28 cellular contexts compared by ENCODE assay signal in the genomic region with DNA sequence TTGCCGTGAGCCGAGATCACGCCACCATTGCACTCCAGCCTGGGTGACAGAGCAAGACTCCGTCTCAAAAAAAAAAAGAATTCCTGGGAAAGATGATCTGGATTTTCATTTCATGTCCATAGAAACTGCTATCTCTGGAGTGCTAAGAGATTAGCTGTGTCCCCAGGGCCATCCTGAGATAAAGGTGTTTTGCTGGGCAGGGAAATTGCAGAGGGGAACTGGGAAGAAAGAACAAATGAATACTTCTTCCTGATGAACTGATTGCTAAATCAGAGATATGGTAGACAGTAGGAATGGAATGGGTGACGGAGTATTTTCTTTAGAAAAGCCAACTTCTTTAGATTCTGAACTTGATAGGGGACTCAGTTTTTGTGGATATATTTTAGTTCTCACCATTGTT.
"Had no signal": no experiment of that assay in that cellular context is flagged by ENCODE, and none has a peak within 500 bp of the region (broad histone marks: within the 10 kb centered on the region; RNA-seq: fewer than 3 reads in every experiment).

No MANE protein-coding gene starts in this region.

- DNase-seq: stimulated activated CD4-positive, alpha-beta T cell treated with anti-CD3 and anti-CD28 coated beads, Interleukin-2, amount 100 ng/mL, for 48 hours; stimulated activated CD4-positive, alpha-beta T cell treated with anti-CD3 and anti-CD28 coated beads, Interleukin-4, amount 100 ng/mL, for 1 hour; stimulated activated CD4-positive, alpha-beta T cell treated with anti-CD3 and anti-CD28 coated beads, Interleukin-4, amount 100 ng/mL, for 24 hours; stimulated activated CD4-positive, alpha-beta T cell treated with anti-CD3 and anti-CD28 coated beads, Interleukin-4, amount 100 ng/mL, for 4 hours; stimulated activated CD8-positive, alpha-beta memory T cell treated with anti-CD3 and anti-CD28 coated beads, Interleukin-4, amount 100 ng/mL, for 48 hours; stimulated activated naive B cell treated with anti-CD40 and anti-IgM and Interleukin-4, amounts not matched to agents 10 μg/mL and 1 μg/mL and 100 μg/mL, for 72 hours; stimulated activated naive CD4-positive, alpha-beta T cell; stimulated activated naive CD4-positive, alpha-beta T cell treated with Interleukin-2 at 50 U/mL for 16 hours; stimulated activated naive CD8-positive, alpha-beta T cell treated with anti-CD3 and anti-CD28 coated beads, Interleukin-15, amount 100 ng/mL, for 72 hours; stimulated activated naive CD8-positive, alpha-beta T cell treated with anti-CD3 and anti-CD28 coated beads, Interleukin-15, Interleukin-2, amounts not matched to agents 100 U/mL and 50 U/mL, for 24 hours; stomach; substantia nigra; testis; thyroid gland; tibial artery; transverse colon; upper lobe of left lung; upper lobe of right lung; uterus had no signal

- H3K9me3 ChIP-seq: stomach, suprapubic skin, testis, thoracic aorta, thyroid gland, tibial artery, tibial nerve, transverse colon, upper lobe of left lung, upper lobe of right lung, uterus, vagina had no signal

- H3K27me3 Mint-ChIP-seq: stimulated activated memory B cell treated with anti-CD40 and anti-IgM and Interleukin-4, amounts not matched to agents 10 μg/mL and 1 μg/mL and 100 μg/mL, for 72 hours; stimulated activated naive B cell treated with anti-CD40 and anti-IgM and Interleukin-4, amounts not matched to agents 10 μg/mL and 1 μg/mL and 100 μg/mL, for 72 hours; stimulated activated naive CD8-positive, alpha-beta T cell treated with anti-CD3 and anti-CD28 coated beads, Interleukin-15, amount 100 ng/mL, for 72 hours; stimulated activated naive CD8-positive, alpha-beta T cell treated with anti-CD3 and anti-CD28 coated beads, Interleukin-15, Interleukin-2, amounts not matched to agents 100 ng/mL and 50 ng/mL, for 24 hours; type B pancreatic cell had no signal

- FAIRE-seq: urothelium cell line had no signal

- ATAC-seq: stimulated activated effector memory CD8-positive, alpha-beta T cell treated with anti-CD3 and anti-CD28 coated beads, Interleukin-12 subunit alpha, Interleukin-12 subunit beta, amount 100 ng/mL, for 72 hours; stimulated activated memory B cell treated with anti-CD40 and anti-IgM and Interleukin-4, amounts not matched to agents 10 μg/mL and 1 μg/mL and 100 μg/mL, for 72 hours; stimulated activated naive B cell treated with anti-CD40 and anti-IgM and Interleukin-4, amounts not matched to agents 10 μg/mL and 1 μg/mL and 100 μg/mL, for 72 hours; stimulated activated naive CD8-positive, alpha-beta T cell treated with anti-CD3 and anti-CD28 coated beads, Interleukin-15, amount 100 ng/mL, for 72 hours; stimulated activated naive CD8-positive, alpha-beta T cell treated with anti-CD3 and anti-CD28 coated beads, Interleukin-15, Interleukin-2, amounts not matched to agents 100 U/mL and 50 U/mL, for 24 hours; upper lobe of right lung had no signal

- H3K36me3 ChIP-seq: suprapubic skin, thoracic aorta, thyroid gland, transverse colon, upper lobe of right lung, uterus, vagina had no signal

- H3K27ac Mint-ChIP-seq: stimulated activated effector memory CD8-positive, alpha-beta T cell treated with anti-CD3 and anti-CD28 coated beads, Interleukin-12 subunit alpha, Interleukin-12 subunit beta, amount 100 ng/mL, for 72 hours; stimulated activated memory B cell treated with anti-CD40 and anti-IgM and Interleukin-4, amounts not matched to agents 10 μg/mL and 1 μg/mL and 100 μg/mL, for 72 hours; stimulated activated naive B cell treated with anti-CD40 and anti-IgM and Interleukin-4, amounts not matched to agents 10 μg/mL and 1 μg/mL and 100 μg/mL, for 72 hours; stimulated activated naive CD8-positive, alpha-beta T cell treated with anti-CD3 and anti-CD28 coated beads, Interleukin-15, amount 100 ng/mL, for 72 hours; stimulated activated naive CD8-positive, alpha-beta T cell treated with anti-CD3 and anti-CD28 coated beads, Interleukin-15, Interleukin-2, amounts not matched to agents 100 ng/mL and 50 ng/mL, for 24 hours; type B pancreatic cell had no signal

- H3K4me1 ChIP-seq: stomach, suprapubic skin, testis, thyroid gland, tibial artery, tibial nerve, transverse colon, upper lobe of left lung, upper lobe of right lung, uterus, vagina had no signal

- H3K9me3 Mint-ChIP-seq: stimulated activated effector memory CD8-positive, alpha-beta T cell treated with anti-CD3 and anti-CD28 coated beads, Interleukin-12 subunit alpha, Interleukin-12 subunit beta, amount 100 ng/mL, for 72 hours; stimulated activated memory B cell treated with anti-CD40 and anti-IgM and Interleukin-4, amounts not matched to agents 10 μg/mL and 1 μg/mL and 100 μg/mL, for 72 hours; stimulated activated naive B cell treated with anti-CD40 and anti-IgM and Interleukin-4, amounts not matched to agents 10 μg/mL and 1 μg/mL and 100 μg/mL, for 72 hours; stimulated activated naive CD8-positive, alpha-beta T cell treated with anti-CD3 and anti-CD28 coated beads, Interleukin-15, amount 100 ng/mL, for 72 hours; stimulated activated naive CD8-positive, alpha-beta T cell treated with anti-CD3 and anti-CD28 coated beads, Interleukin-15, Interleukin-2, amounts not matched to agents 100 ng/mL and 50 ng/mL, for 24 hours; type B pancreatic cell had no signal

- H3K4me3 ChIP-seq: stomach, suprapubic skin, testis, thoracic aorta, thyroid gland, tibial artery, tibial nerve, transverse colon, upper lobe of left lung, upper lobe of right lung, uterus, vagina had no signal

- H3K27me3 ChIP-seq: stomach, suprapubic skin, testis, thyroid gland, tibial artery, tibial nerve, transverse colon, upper lobe of left lung, upper lobe of right lung, uterus, vagina had no signal

- H3K4me3 Mint-ChIP-seq: stimulated activated effector memory CD8-positive, alpha-beta T cell treated with anti-CD3 and anti-CD28 coated beads, Interleukin-12 subunit alpha, Interleukin-12 subunit beta, amount 100 ng/mL, for 72 hours; stimulated activated memory B cell treated with anti-CD40 and anti-IgM and Interleukin-4, amounts not matched to agents 10 μg/mL and 1 μg/mL and 100 μg/mL, for 72 hours; stimulated activated naive B cell treated with anti-CD40 and anti-IgM and Interleukin-4, amounts not matched to agents 10 μg/mL and 1 μg/mL and 100 μg/mL, for 72 hours; stimulated activated naive CD8-positive, alpha-beta T cell treated with anti-CD3 and anti-CD28 coated beads, Interleukin-15, amount 100 ng/mL, for 72 hours; stimulated activated naive CD8-positive, alpha-beta T cell treated with anti-CD3 and anti-CD28 coated beads, Interleukin-15, Interleukin-2, amounts not matched to agents 100 ng/mL and 50 ng/mL, for 24 hours; type B pancreatic cell had no signal

- H3K4me1 Mint-ChIP-seq: stimulated activated effector memory CD8-positive, alpha-beta T cell treated with anti-CD3 and anti-CD28 coated beads, Interleukin-12 subunit alpha, Interleukin-12 subunit beta, amount 100 ng/mL, for 72 hours; stimulated activated memory B cell treated with anti-CD40 and anti-IgM and Interleukin-4, amounts not matched to agents 10 μg/mL and 1 μg/mL and 100 μg/mL, for 72 hours; stimulated activated naive B cell treated with anti-CD40 and anti-IgM and Interleukin-4, amounts not matched to agents 10 μg/mL and 1 μg/mL and 100 μg/mL, for 72 hours; stimulated activated naive CD8-positive, alpha-beta T cell treated with anti-CD3 and anti-CD28 coated beads, Interleukin-15, amount 100 ng/mL, for 72 hours had no signal

- H3K27ac ChIP-seq: stomach, suprapubic skin, testis, thoracic aorta, thyroid gland, tibial artery, tibial nerve, transverse colon, upper lobe of left lung, upper lobe of right lung, uterus, vagina had no signal
